ENCODE assay signal across 15 cellular contexts in genomic region chr10:77431209-77431611, GRCh38.
DNase-seq lines count a peak whose midpoint lies in the region; ATAC-seq and TF ChIP-seq lines count a peak whose summit lies in the region.
"Had no signal": no experiment of that assay in that cellular context is flagged by ENCODE, and none has a peak within 500 bp of the region (broad histone marks: within the 10 kb centered on the region; RNA-seq: fewer than 3 reads in every experiment).

No MANE protein-coding gene starts in this region.

- no peak overlapping the region for H3K27ac Mint-ChIP-seq in activated CD4-positive, alpha-beta T cell treated with anti-CD3 and anti-CD28 coated beads for 36 hours
- H3K27ac Mint-ChIP-seq: T-cell had no signal

- no peaks in the 10 kb centered on the region for H3K79me2 ChIP-seq in SK-N-SH (ENCODE audit: insufficient read depth)

- H3K9me3 ChIP-seq in SK-N-SH (no peaks in the 10 kb centered on the region), WERI-Rb-1 (ENCODE audit: severe bottlenecking) (no peaks in the 10 kb centered on the region), left lung (no peaks in the 10 kb centered on the region), thyroid gland (no peaks in the 10 kb centered on the region)
- H3K9me3 ChIP-seq: heart left ventricle, psoas muscle had no signal

- no peak for TF ChIP-seq POLR2A in thyroid gland (IDR thresholded peaks at IDR 0.05)

- peak; percentile 29; the same call in 1 of the 3 replicates for ATAC-seq in SK-N-SH treated with all-trans-retinoic acid at 6 μM for 48 hours
- ATAC-seq in left lung, result peak; percentile 74
- ATAC-seq in activated CD4-positive, alpha-beta T cell treated with anti-CD3 and anti-CD28 coated beads for 36 hours, result no peak
- ATAC-seq in GM18873 (IDR thresholded peaks at IDR 0.05; ENCODE audit: low FRiP score, unreplicated experiment), result no peak
- ATAC-seq: heart left ventricle, psoas muscle, T-cell had no signal

- no peaks in the 10 kb centered on the region for H3F3A ChIP-seq in SK-N-SH (replicated peaks; ENCODE audit: insufficient read depth)

- H3K27me3 ChIP-seq in SK-N-SH (ENCODE audit: insufficient read depth) (no peaks in the 10 kb centered on the region), WERI-Rb-1 (ENCODE audit: insufficient read depth, low read depth, severe bottlenecking) (no peaks in the 10 kb centered on the region), left lung (no peaks in the 10 kb centered on the region), thyroid gland (no peaks in the 10 kb centered on the region)
- H3K27me3 ChIP-seq: dorsolateral prefrontal cortex had no signal

- H3K9me2 ChIP-seq in SK-N-SH, result no peaks in the 10 kb centered on the region

- no peaks in the 10 kb centered on the region for H4K20me1 ChIP-seq in SK-N-SH (ENCODE audit: insufficient read depth)

- H3K4me3 Mint-ChIP-seq in activated CD4-positive, alpha-beta T cell treated with anti-CD3 and anti-CD28 coated beads for 36 hours, result no peak overlapping the region
- H3K4me3 Mint-ChIP-seq: T-cell had no signal

- TF ChIP-seq RAD21 in SK-N-SH (IDR thresholded peaks at IDR 0.05; ENCODE audit: low read length), result no peak

- peaks cover 0 to 14% of the 10 kb centered on the region in 2 experiments; a peak in 1 of 4 replicates for H3K4me1 ChIP-seq in SK-N-SH (ENCODE audit: control insufficient read depth in 1 of 2, insufficient read depth in 2 of 2, low read depth in 1 of 2, low read length in 1 of 2)
- H3K4me1 ChIP-seq in left lung, result no peaks in the 10 kb centered on the region
- peaks cover 6 to 12% of the 10 kb centered on the region in 2 donors for H3K4me1 ChIP-seq in thyroid gland
- H3K4me1 ChIP-seq: heart left ventricle had no signal

- H3K27me3 Mint-ChIP-seq in activated CD4-positive, alpha-beta T cell treated with anti-CD3 and anti-CD28 coated beads for 36 hours, result peaks cover 5% of the 10 kb centered on the region

- no peak overlapping the region for H3K4me3 ChIP-seq in SK-N-SH (ENCODE audit: low read depth in 2 of 2, low read length in 1 of 2)
- H3K4me3 ChIP-seq in WERI-Rb-1 (ENCODE audit: low read depth, low read length), result no peak overlapping the region
- no peak overlapping the region for H3K4me3 ChIP-seq in left lung
- H3K4me3 ChIP-seq in thyroid gland (replicated peaks in 1 of 3), result no peak overlapping the region
- H3K4me3 ChIP-seq: dorsolateral prefrontal cortex, heart left ventricle, psoas muscle had no signal

- no peak overlapping the region for H3K9ac ChIP-seq in SK-N-SH

- no peak overlapping the region for H2AFZ ChIP-seq in SK-N-SH (ENCODE audit: low read depth)

- intact Hi-C loops in left lung (cut with DNase I) (no loop called here), thyroid gland (cut with DNase I) (no loop called here)
- intact Hi-C loops in activated CD4-positive, alpha-beta T cell treated with anti-CD3 and anti-CD28 coated beads for 36 hours (cut with DNase I, micrococcal nuclease), result no loop called here

- H3K9me3 Mint-ChIP-seq in activated CD4-positive, alpha-beta T cell treated with anti-CD3 and anti-CD28 coated beads for 36 hours (ENCODE audit: low read depth), result no peaks in the 10 kb centered on the region

- H3K36me3 Mint-ChIP-seq in activated CD4-positive, alpha-beta T cell treated with anti-CD3 and anti-CD28 coated beads for 36 hours (ENCODE audit: low read depth), result no peaks in the 10 kb centered on the region
- H3K36me3 Mint-ChIP-seq: T-cell had no signal

- CTCF ChIA-PET in SK-N-SH (lab: Yijun Ruan, JAX), result interaction anchor here (1.0 kb wide), 1 partner anchor 10 kb away, joined by 3 read pairs; no protein-coding TSS in a partner anchor
- CTCF ChIA-PET in activated CD4-positive, alpha-beta T cell treated with anti-CD3 and anti-CD28 coated beads for 36 hours (lab: Charles Lee), result no interaction called here

- POLR2A ChIA-PET in SK-N-SH (lab: Yijun Ruan, JAX), result no interaction called here
- POLR2A ChIA-PET in activated CD4-positive, alpha-beta T cell treated with anti-CD3 and anti-CD28 coated beads for 36 hours (lab: Charles Lee), result no interaction called here

- no peak for TF ChIP-seq EP300 in SK-N-SH (IDR thresholded peaks at IDR 0.05; ENCODE audit: borderline replicate concordance in 1 of 2, low read depth in 1 of 2, low read length in 1 of 2)

- no peak for TF ChIP-seq CTCF in SK-N-SH (IDR thresholded peaks at IDR 0.05)
- peak; percentile 46; the same call in 1 of the 2 replicates for TF ChIP-seq CTCF in WERI-Rb-1 (IDR thresholded peaks at IDR 0.05; ENCODE audit: low read depth, low read length)
- no peak for TF ChIP-seq CTCF in left lung (IDR thresholded peaks at IDR 0.05)
- TF ChIP-seq CTCF in thyroid gland (IDR thresholded peaks at IDR 0.05), result peak in 3 of 6 experiments; percentile 21 to 39 (median 38)

- H3K4me2 ChIP-seq in SK-N-SH, result no peak overlapping the region

- no peak for DNase-seq in SK-N-SH
- peak; percentile 75 for DNase-seq in WERI-Rb-1
- no peak for DNase-seq in left lung
- DNase-seq in thyroid gland, result peak; percentile 73 to 74
- DNase-seq in activated CD4-positive, alpha-beta T cell treated with anti-CD3 and anti-CD28 coated beads for 36 hours, result no peak
- no peak for DNase-seq in hepatic stellate cell (ENCODE audit: low spot score)
- DNase-seq: activated CD4-positive, alpha-beta T cell treated with anti-CD3 and anti-CD28 coated beads for 1 hour; activated naive CD4-positive, alpha-beta T cell; dorsolateral prefrontal cortex; heart left ventricle; NCI-H1105; psoas muscle; T-cell had no signal

- H3K36me3 ChIP-seq in SK-N-SH (replicated peaks in 1 of 2; ENCODE audit: control insufficient read depth in 1 of 2, insufficient read depth in 2 of 2, low read length in 1 of 2), result no peaks in the 10 kb centered on the region
- no peaks in the 10 kb centered on the region for H3K36me3 ChIP-seq in WERI-Rb-1
- H3K36me3 ChIP-seq in left lung, result no peaks in the 10 kb centered on the region
- no peaks in the 10 kb centered on the region for H3K36me3 ChIP-seq in thyroid gland
- H3K36me3 ChIP-seq: heart left ventricle had no signal

- no peak overlapping the region for H3K27ac ChIP-seq in SK-N-SH (ENCODE audit: low read depth in 2 of 2, low read length in 1 of 2)
- no peak overlapping the region for H3K27ac ChIP-seq in WERI-Rb-1
- no peak overlapping the region for H3K27ac ChIP-seq in left lung
- H3K27ac ChIP-seq in thyroid gland, result no peak overlapping the region
- H3K27ac ChIP-seq: dorsolateral prefrontal cortex, heart left ventricle, psoas muscle had no signal

- H3K4me1 Mint-ChIP-seq in activated CD4-positive, alpha-beta T cell treated with anti-CD3 and anti-CD28 coated beads for 36 hours, result no peaks in the 10 kb centered on the region
- H3K4me1 Mint-ChIP-seq: T-cell had no signal

TF ChIP-seq in SK-N-SH treated with all-trans-retinoic acid at 6 μM for 48 hours, 23 proteins besides CTCF, POLR2A, EP300 and RAD21 (continues in another document):
- TF ChIP-seq ZC3H10 (CRISPR knock-in tag; IDR thresholded peaks at IDR 0.05), result no peak
- TF ChIP-seq PPARA (CRISPR knock-in tag; IDR thresholded peaks at IDR 0.05; ENCODE audit: borderline replicate concordance), result no peak
- TF ChIP-seq RARB (CRISPR knock-in tag; IDR thresholded peaks at IDR 0.05), result no peak
- no peak for TF ChIP-seq POU6F1 (CRISPR knock-in tag; IDR thresholded peaks at IDR 0.05; ENCODE audit: borderline replicate concordance, low read depth)
- TF ChIP-seq OSR1 (CRISPR knock-in tag; IDR thresholded peaks at IDR 0.05), result no peak

TF ChIP-seq in SK-N-SH, 30 proteins besides CTCF, POLR2A, EP300 and RAD21 (continues in another document):
- TF ChIP-seq SIN3A (IDR thresholded peaks at IDR 0.05; ENCODE audit: borderline replicate concordance, low read depth, low read length) (no peak), NRF1 (IDR thresholded peaks at IDR 0.05; ENCODE audit: low read depth, low read length) (no peak), RXRA (IDR thresholded peaks at IDR 0.05; ENCODE audit: borderline replicate concordance, low read depth) (no peak), FOSL2 (IDR thresholded peaks at IDR 0.05; ENCODE audit: borderline replicate concordance, low read depth) (no peak), SMC3 (IDR thresholded peaks at IDR 0.05; ENCODE audit: low read depth, low read length) (no peak)
- TF ChIP-seq, protein P1, sequence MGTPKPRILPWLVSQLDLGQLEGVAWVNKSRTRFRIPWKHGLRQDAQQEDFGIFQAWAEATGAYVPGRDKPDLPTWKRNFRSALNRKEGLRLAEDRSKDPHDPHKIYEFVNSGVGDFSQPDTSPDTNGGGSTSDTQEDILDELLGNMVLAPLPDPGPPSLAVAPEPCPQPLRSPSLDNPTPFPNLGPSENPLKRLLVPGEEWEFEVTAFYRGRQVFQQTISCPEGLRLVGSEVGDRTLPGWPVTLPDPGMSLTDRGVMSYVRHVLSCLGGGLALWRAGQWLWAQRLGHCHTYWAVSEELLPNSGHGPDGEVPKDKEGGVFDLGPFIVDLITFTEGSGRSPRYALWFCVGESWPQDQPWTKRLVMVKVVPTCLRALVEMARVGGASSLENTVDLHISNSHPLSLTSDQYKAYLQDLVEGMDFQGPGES (IDR thresholded peaks at IDR 0.05; ENCODE audit: low read depth, low read length), result no peak
- TF ChIP-seq, protein P2, sequence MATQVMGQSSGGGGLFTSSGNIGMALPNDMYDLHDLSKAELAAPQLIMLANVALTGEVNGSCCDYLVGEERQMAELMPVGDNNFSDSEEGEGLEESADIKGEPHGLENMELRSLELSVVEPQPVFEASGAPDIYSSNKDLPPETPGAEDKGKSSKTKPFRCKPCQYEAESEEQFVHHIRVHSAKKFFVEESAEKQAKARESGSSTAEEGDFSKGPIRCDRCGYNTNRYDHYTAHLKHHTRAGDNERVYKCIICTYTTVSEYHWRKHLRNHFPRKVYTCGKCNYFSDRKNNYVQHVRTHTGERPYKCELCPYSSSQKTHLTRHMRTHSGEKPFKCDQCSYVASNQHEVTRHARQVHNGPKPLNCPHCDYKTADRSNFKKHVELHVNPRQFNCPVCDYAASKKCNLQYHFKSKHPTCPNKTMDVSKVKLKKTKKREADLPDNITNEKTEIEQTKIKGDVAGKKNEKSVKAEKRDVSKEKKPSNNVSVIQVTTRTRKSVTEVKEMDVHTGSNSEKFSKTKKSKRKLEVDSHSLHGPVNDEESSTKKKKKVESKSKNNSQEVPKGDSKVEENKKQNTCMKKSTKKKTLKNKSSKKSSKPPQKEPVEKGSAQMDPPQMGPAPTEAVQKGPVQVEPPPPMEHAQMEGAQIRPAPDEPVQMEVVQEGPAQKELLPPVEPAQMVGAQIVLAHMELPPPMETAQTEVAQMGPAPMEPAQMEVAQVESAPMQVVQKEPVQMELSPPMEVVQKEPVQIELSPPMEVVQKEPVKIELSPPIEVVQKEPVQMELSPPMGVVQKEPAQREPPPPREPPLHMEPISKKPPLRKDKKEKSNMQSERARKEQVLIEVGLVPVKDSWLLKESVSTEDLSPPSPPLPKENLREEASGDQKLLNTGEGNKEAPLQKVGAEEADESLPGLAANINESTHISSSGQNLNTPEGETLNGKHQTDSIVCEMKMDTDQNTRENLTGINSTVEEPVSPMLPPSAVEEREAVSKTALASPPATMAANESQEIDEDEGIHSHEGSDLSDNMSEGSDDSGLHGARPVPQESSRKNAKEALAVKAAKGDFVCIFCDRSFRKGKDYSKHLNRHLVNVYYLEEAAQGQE (IDR thresholded peaks at IDR 0.05; ENCODE audit: low read depth, low read length), result no peak
- TF ChIP-seq, protein P3, sequence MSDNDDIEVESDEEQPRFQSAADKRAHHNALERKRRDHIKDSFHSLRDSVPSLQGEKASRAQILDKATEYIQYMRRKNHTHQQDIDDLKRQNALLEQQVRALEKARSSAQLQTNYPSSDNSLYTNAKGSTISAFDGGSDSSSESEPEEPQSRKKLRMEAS (IDR thresholded peaks at IDR 0.05; ENCODE audit: low read depth), result no peak

Comparison
In these comparisons a context has a peak if more than half of its experiments do, and no peak if none do; other contexts are left out.
1. ATAC-seq: peak in SK-N-SH treated with all-trans-retinoic acid at 6 μM for 48 hours (single experiment) and left lung (single experiment); none in activated CD4-positive, alpha-beta T cell treated with anti-CD3 and anti-CD28 coated beads for 36 hours (single experiment) and GM18873 (single experiment).
2. DNase-seq: peak in WERI-Rb-1 (single experiment) and thyroid gland (2 of 2); none in SK-N-SH (single experiment), left lung (0 of 2), activated CD4-positive, alpha-beta T cell treated with anti-CD3 and anti-CD28 coated beads for 36 hours (single experiment) and hepatic stellate cell (single experiment).